17 cellular contexts compared by ENCODE assay signal in the genomic region with DNA sequence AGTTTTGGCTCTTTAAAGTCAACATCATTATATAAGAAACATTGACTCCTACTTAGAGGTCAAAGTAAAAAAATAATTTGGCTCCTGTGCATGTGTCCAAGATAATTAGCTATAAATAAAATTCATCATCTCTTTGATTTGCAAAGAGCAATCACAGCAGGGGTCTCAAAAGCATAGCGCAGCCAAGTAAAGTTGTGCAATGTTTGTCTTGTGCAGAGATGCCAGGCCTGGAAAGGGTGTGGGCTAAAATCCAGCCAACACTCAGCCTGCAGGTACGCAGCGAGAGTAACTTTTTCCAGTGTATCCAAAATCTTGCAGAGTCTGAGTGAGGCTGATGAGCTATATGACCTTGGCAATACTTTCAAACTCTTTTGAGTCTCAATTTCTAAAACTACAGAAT.
"Had no signal": no experiment of that assay in that cellular context is flagged by ENCODE, and none has a peak within 500 bp of the region (broad histone marks: within the 10 kb centered on the region; RNA-seq: fewer than 3 reads in every experiment).

No MANE protein-coding gene starts in this region.

- ATAC-seq: activated T-helper 17 cell treated with anti-CD3 and anti-CD28 coated beads, Interleukin-2, amount 50 U/mL, for 72 hours; gastroesophageal sphincter; left lung; right cardiac atrium had no signal

- H3K9me3 ChIP-seq: ascending aorta, gastroesophageal sphincter, left lung, prostate gland had no signal

- DNase-seq: activated CD4-positive, alpha-beta T cell treated with anti-CD3 and anti-CD28 coated beads for 1 hour; activated CD4-positive, alpha-beta T cell treated with anti-CD3 and anti-CD28 coated beads, Interleukin-2, amount 50 U/mL, for 48 hours; activated naive CD4-positive, alpha-beta T cell treated with anti-CD3 and anti-CD28 coated beads, Interleukin-2, amount 10 ng/mL, durations not matched to agents 7 days and 5 days; endodermal cell; erythroblast; left lung; mammary epithelial cell; right cardiac atrium; small intestine; stimulated activated CD4-positive, alpha-beta T cell treated with anti-CD3 and anti-CD28 coated beads, Interleukin-4, amount 100 ng/mL, for 24 hours; stimulated activated naive CD4-positive, alpha-beta T cell treated with Interleukin-2 at 50 U/mL for 16 hours; substantia nigra; trophoblast cell had no signal

- H3K4me1 ChIP-seq: ascending aorta, gastroesophageal sphincter, left lung, prostate gland had no signal

- H3K36me3 ChIP-seq: ascending aorta, gastroesophageal sphincter, left lung, prostate gland had no signal

- H3K27me3 ChIP-seq: ascending aorta, gastroesophageal sphincter, left lung had no signal

- H3K4me3 ChIP-seq: ascending aorta, gastroesophageal sphincter, left lung, prostate gland had no signal

- H3K27ac ChIP-seq: ascending aorta, gastroesophageal sphincter, left lung, prostate gland had no signal
